ENCODE assay signal across 8 cellular contexts in genomic region chr11:279966-280761, GRCh38. TPM values are rescaled to one million over a fixed set of nuclear protein-coding genes. Genes with fewer than 3 reads are reported as not detected.
A peak's percentile ranks its signal among the peaks of the same experiment; 100 is the strongest.
DNase-seq lines count a peak whose midpoint lies in the region; ATAC-seq and TF ChIP-seq lines count a peak whose summit lies in the region.

No MANE protein-coding gene starts in this region.

- H3K27me3 ChIP-seq in right lobe of liver, result no peaks in the 10 kb centered on the region

- TF ChIP-seq CTCF in right lobe of liver (IDR thresholded peaks at IDR 0.05), result no peak

- DNase-seq in CD1c-positive myeloid dendritic cell (ENCODE audit: extremely low spot score), result peak; percentile 72
- DNase-seq in NCI-H2196 treated with DMSO at 0.1 percent for 48 hours (lab: John Stamatoyannopoulos, UW; ENCODE audit: unreplicated experiment), result peak; percentile 41
- peak; percentile 71 for DNase-seq in astrocyte of the hippocampus (ENCODE audit: low read depth, low spot score)
- DNase-seq in right lobe of liver, result peak; percentile 86 to 93 (median 91)
- peak; percentile 42 for DNase-seq in ureter (ENCODE audit: low spot score)
- no peak for DNase-seq in NCI-H1436 treated with DMSO at 0.1 percent for 48 hours (lab: John Stamatoyannopoulos, UW)

- no peaks in the 10 kb centered on the region for H3K36me3 ChIP-seq in right lobe of liver

- peak; percentile 30 for TF ChIP-seq POLR2A in right lobe of liver (IDR thresholded peaks at IDR 0.05)

- ATAC-seq in right lobe of liver (peak; percentile 84 to 91 (median 91)), HG03039 (IDR thresholded peaks at IDR 0.05; ENCODE audit: unreplicated experiment) (no peak), GM18861 (IDR thresholded peaks at IDR 0.05; ENCODE audit: unreplicated experiment) (no peak)

- intact Hi-C loops in right lobe of liver (cut with DNase I), result no loop called here

- H3K27ac ChIP-seq in right lobe of liver, result peak overlapping the region in 2 of 3 donors; percentile 43 to 73

- 2% methylated on average over 9 of the region's 93 CpGs for WGBS in right lobe of liver (ENCODE audit: insufficient coverage, low coverage, low lambda C conversion rate, missing lambda C conversion rate)

- H3K4me1 ChIP-seq in right lobe of liver, result peaks cover 0 to 14% (median 7%) of the 10 kb centered on the region in 4 donors

- peak overlapping the region; percentile 41 to 62 (median 52) for H3K4me3 ChIP-seq in right lobe of liver

- H3K9me3 ChIP-seq in right lobe of liver, result no peaks in the 10 kb centered on the region

RNA-seq across cellular contexts. Expression of gene NLRP6, which starts 2.0 kb away (rescaled TPM):
- total RNA-seq in right lobe of liver, result 1 to 10 TPM in 4 of 6 experiments, under 1 TPM in 2; 0.22 to 6.2 (median 1.6) TPM
- 0.36 TPM for total RNA-seq in ureter

RNA-seq across cellular contexts. Expression of gene PGGHG, which starts 8.8 kb away (rescaled TPM):
- total RNA-seq in right lobe of liver (100 to 1,000 TPM in 1 of 6 experiments, 10 to 100 TPM in 4, 1 to 10 TPM in 1; 7.7 to 110 (median 13.8) TPM), ureter (45.0 TPM)

RNA-seq across cellular contexts. Expression of gene IFITM5, which starts 19.2 kb away (rescaled TPM):
- total RNA-seq in right lobe of liver (not detected), ureter (not detected)

RNA-seq across cellular contexts. Expression of gene IFITM2, which starts 27.5 kb away (rescaled TPM):
- total RNA-seq in right lobe of liver (100 to 1,000 TPM; 157 to 624 (median 390) TPM), ureter (408 TPM)

RNA-seq across cellular contexts. Expression of gene IFITM1, which starts 33.7 kb away (rescaled TPM):
- total RNA-seq in right lobe of liver (100 to 1,000 TPM in 2 of 6 experiments, 10 to 100 TPM in 4; 15.7 to 159 (median 72.5) TPM), ureter (150 TPM)

Comparison
In these comparisons a context has a peak if more than half of its experiments do, and no peak if none do; other contexts are left out.
1. ATAC-seq: peak in right lobe of liver (4 of 4); none in HG03039 (single experiment) and GM18861 (single experiment).